Comparison of ENCODE assay signal across 21 cellular contexts in the genomic region with DNA sequence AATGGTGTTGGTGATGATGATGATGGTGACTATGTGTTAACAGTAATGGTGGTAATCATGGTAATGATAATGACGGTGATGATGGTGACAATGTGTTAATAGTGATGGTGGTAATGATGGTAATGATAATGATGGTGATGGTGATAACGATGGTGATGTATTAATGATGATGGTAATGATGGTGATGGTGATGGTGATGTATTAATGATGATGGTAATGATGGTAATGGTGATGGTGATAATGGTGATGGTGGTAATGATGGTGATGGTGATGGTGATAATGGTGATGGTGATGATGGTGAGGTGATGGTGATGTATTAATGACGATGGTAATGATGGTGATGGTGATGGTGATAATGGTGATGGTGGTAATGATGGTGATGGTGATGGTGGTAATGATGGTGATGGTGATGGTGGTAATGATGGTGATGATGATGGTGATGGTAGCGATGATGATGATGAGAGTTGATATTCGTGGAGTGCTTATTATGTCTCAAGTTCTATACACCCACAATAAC.
DNase-seq lines count a peak whose midpoint lies in the region; ATAC-seq, FAIRE-seq and TF ChIP-seq lines count a peak whose summit lies in the region.
"Had no signal": no experiment of that assay in that cellular context is flagged by ENCODE, and none has a peak within 500 bp of the region (broad histone marks: within the 10 kb centered on the region; RNA-seq: fewer than 3 reads in every experiment).

No MANE protein-coding gene starts in this region.

- no peak overlapping the region for H3K23ac ChIP-seq in mesenchymal stem cell (ENCODE audit: low read length in 2 of 2)

- no peaks in the 10 kb centered on the region for H3K36me3 Mint-ChIP-seq in astrocyte (ENCODE audit: low read depth, unreplicated experiment)
- H3K36me3 Mint-ChIP-seq in activated T-helper 17 cell treated with anti-CD3 and anti-CD28 coated beads, Interleukin-2, amount 50 U/mL, for 72 hours (ENCODE audit: low read depth) = no peaks in the 10 kb centered on the region

- no peak for ATAC-seq in HepG2
- ATAC-seq in right lobe of liver = no peak
- ATAC-seq in activated T-helper 17 cell treated with anti-CD3 and anti-CD28 coated beads, Interleukin-2, amount 50 U/mL, for 72 hours (replicated peaks) = no peak

- no peaks in the 10 kb centered on the region for H3K27me3 Mint-ChIP-seq in astrocyte (ENCODE audit: low read depth, unreplicated experiment)
- H3K27me3 Mint-ChIP-seq in activated T-helper 17 cell treated with anti-CD3 and anti-CD28 coated beads, Interleukin-2, amount 50 U/mL, for 72 hours = peaks cover 5% of the 10 kb centered on the region
- H3K27me3 Mint-ChIP-seq: CD4-positive, alpha-beta T cell had no signal

- H3K4me2 ChIP-seq in HepG2 (ENCODE audit: low read depth, low read length) (no peak overlapping the region), astrocyte (ENCODE audit: low read length) (no peak overlapping the region), mesenchymal stem cell (ENCODE audit: low read length, poor library complexity, severe bottlenecking) (no peak overlapping the region)
- H3K4me2 ChIP-seq: KMS-11 had no signal

- FAIRE-seq in HepG2 (lab: Jason Lieb, UNC) (no peak), astrocyte (lab: Jason Lieb, UNC) (peak; percentile 95), RCC 7860 (lab: Jason Lieb, UNC) (no peak)
- FAIRE-seq: A549 had no signal

- TF ChIP-seq CTCF in HepG2 (CRISPR knock-in tag; IDR thresholded peaks at IDR 0.05) (no peak), right lobe of liver (IDR thresholded peaks at IDR 0.05) (no peak), astrocyte (IDR thresholded peaks at IDR 0.05; ENCODE audit: insufficient read depth, low read depth, low read length) (no peak)

- H2BK12ac ChIP-seq in mesenchymal stem cell (ENCODE audit: low read length in 2 of 2) = no peak overlapping the region

- BruUV-seq in HepG2 (replicated peaks; lab: Mats Ljungman, UMichigan) = no TSS peak

- H3K14ac ChIP-seq in mesenchymal stem cell (ENCODE audit: low read length in 2 of 2) = no peak overlapping the region

- H3K27ac Mint-ChIP-seq in astrocyte (ENCODE audit: unreplicated experiment) = no peak overlapping the region
- H3K27ac Mint-ChIP-seq in activated T-helper 17 cell treated with anti-CD3 and anti-CD28 coated beads, Interleukin-2, amount 50 U/mL, for 72 hours = no peak overlapping the region
- H3K27ac Mint-ChIP-seq: CD4-positive, alpha-beta T cell; HFFc6 had no signal

- TF ChIP-seq EP300 in HepG2 (IDR thresholded peaks at IDR 0.05; ENCODE audit: low read depth in 2 of 2, low read length in 2 of 2) = no peak
- TF ChIP-seq EP300 in HepG2 (CRISPR knock-in tag; IDR thresholded peaks at IDR 0.05; ENCODE audit: borderline replicate concordance) = no peak

- H4K8ac ChIP-seq in mesenchymal stem cell (ENCODE audit: low read length) = no peak overlapping the region

- H3K4me1 ChIP-seq in HepG2 (ENCODE audit: insufficient read depth, low read length) (peaks cover 9% of the 10 kb centered on the region), right lobe of liver (peaks cover 0 to 18% (median 6%) of the 10 kb centered on the region in 4 donors), astrocyte (ENCODE audit: insufficient read depth, low read length) (peaks cover 8% of the 10 kb centered on the region), mesenchymal stem cell (ENCODE audit: control insufficient read depth, insufficient read depth, low read depth, low read length) (peaks cover 5% of the 10 kb centered on the region)

- intact Hi-C loops in HepG2 (cut with micrococcal nuclease; ENCODE audit: unreplicated experiment) (loop anchor here (1.0 to 2.0 kb wide), 3 partner anchors 262 to 1234 kb away; no protein-coding TSS in a partner anchor), right lobe of liver (cut with DNase I) (no loop called here)

- DNase-seq in HepG2 (ENCODE audit: low spot score) (no peak), right lobe of liver (no peak), astrocyte (ENCODE audit: low read depth) (no peak), mesenchymal stem cell (no peak), RCC 7860 (ENCODE audit: low spot score) (no peak), OCI-M1 (lab: John Stamatoyannopoulos, UW) (no peak)
- DNase-seq: AML-193; Caco-2; CD4-positive, alpha-beta T cell; DMS153; DMS79; GDM1; GM23248; HCEC 1CT; HFFc6 had no signal

- H3K4me1 Mint-ChIP-seq in astrocyte (ENCODE audit: low read depth, unreplicated experiment) = no peaks in the 10 kb centered on the region
- no peaks in the 10 kb centered on the region for H3K4me1 Mint-ChIP-seq in activated T-helper 17 cell treated with anti-CD3 and anti-CD28 coated beads, Interleukin-2, amount 50 U/mL, for 72 hours

- H3K9ac ChIP-seq in HepG2 (ENCODE audit: insufficient read depth, low read depth, low read length) = no peak overlapping the region
- H3K9ac ChIP-seq in astrocyte (ENCODE audit: low read length) = no peak overlapping the region
- H3K9ac ChIP-seq in mesenchymal stem cell (ENCODE audit: low read length) = no peak overlapping the region
- H3K9ac ChIP-seq: GM23248, KMS-11 had no signal

- no peaks in the 10 kb centered on the region for H4K20me1 ChIP-seq in HepG2 (ENCODE audit: insufficient read depth, low read length)
- no peaks in the 10 kb centered on the region for H4K20me1 ChIP-seq in astrocyte (ENCODE audit: insufficient read depth, low read length)

- WGBS in HepG2 (ENCODE audit: low lambda C conversion rate) = 12% methylated on average over 5 of the region's 5 CpGs
- WGBS in right lobe of liver (ENCODE audit: insufficient coverage, low coverage, low lambda C conversion rate, missing lambda C conversion rate) = 40% methylated on average over 5 of the region's 5 CpGs
- 87% methylated on average over 3 of the region's 5 CpGs for WGBS in mesenchymal stem cell

- POLR2A ChIA-PET in HepG2 (lab: Yijun Ruan, JAX) = no interaction called here

- H3K36me3 ChIP-seq in HepG2 (replicated peaks in 1 of 2; ENCODE audit: control insufficient read depth in 1 of 2, insufficient read depth in 2 of 2, low read length in 2 of 2) (no peaks in the 10 kb centered on the region), right lobe of liver (no peaks in the 10 kb centered on the region), astrocyte (ENCODE audit: insufficient read depth, low read length) (no peaks in the 10 kb centered on the region), mesenchymal stem cell (ENCODE audit: control insufficient read depth in 1 of 2, insufficient read depth in 2 of 2, low read depth in 1 of 2, low read length in 2 of 2) (no peaks in the 10 kb centered on the region)

- no peaks in the 10 kb centered on the region for H3K79me1 ChIP-seq in mesenchymal stem cell (replicated peaks; ENCODE audit: low read length, poor library complexity, severe bottlenecking)

- no peak overlapping the region for H3K4me3 Mint-ChIP-seq in astrocyte (ENCODE audit: unreplicated experiment)
- no peak overlapping the region for H3K4me3 Mint-ChIP-seq in activated T-helper 17 cell treated with anti-CD3 and anti-CD28 coated beads, Interleukin-2, amount 50 U/mL, for 72 hours
- H3K4me3 Mint-ChIP-seq: CD4-positive, alpha-beta T cell; HFFc6 had no signal

- H2AFZ ChIP-seq in HepG2 (ENCODE audit: low read length) (no peak overlapping the region), astrocyte (ENCODE audit: low read depth, low read length) (no peak overlapping the region), mesenchymal stem cell (ENCODE audit: low read depth, low read length) (no peak overlapping the region)

- H3K27me3 ChIP-seq in HepG2 (ENCODE audit: control insufficient read depth in 1 of 2, insufficient read depth in 2 of 2, low read length in 2 of 2) = peaks cover 0 to 5% of the 10 kb centered on the region in 2 experiments; a peak in 2 of 5 replicates
- no peaks in the 10 kb centered on the region for H3K27me3 ChIP-seq in right lobe of liver
- H3K27me3 ChIP-seq in astrocyte (ENCODE audit: insufficient read depth, low read length) = no peaks in the 10 kb centered on the region
- no peaks in the 10 kb centered on the region for H3K27me3 ChIP-seq in mesenchymal stem cell (ENCODE audit: control insufficient read depth in 1 of 2, insufficient read depth in 1 of 2, low read length in 2 of 2)

- no peak overlapping the region for H2BK5ac ChIP-seq in mesenchymal stem cell (ENCODE audit: low read depth, low read length, poor library complexity, severe bottlenecking)

- no peak overlapping the region for H2BK120ac ChIP-seq in mesenchymal stem cell (ENCODE audit: low read depth, low read length)

- H4K91ac ChIP-seq in mesenchymal stem cell (ENCODE audit: low read length) = peak overlapping the region; percentile 20

- no peak overlapping the region for H2BK15ac ChIP-seq in mesenchymal stem cell (ENCODE audit: low read depth, poor library complexity, severe bottlenecking)

- H3K79me2 ChIP-seq in HepG2 (ENCODE audit: insufficient read depth, low read length) (no peaks in the 10 kb centered on the region), astrocyte (ENCODE audit: insufficient read depth, low read length) (no peaks in the 10 kb centered on the region)

- H3K4ac ChIP-seq in mesenchymal stem cell (ENCODE audit: low read depth in 1 of 2, low read length in 2 of 2) = no peak overlapping the region

- TF ChIP-seq POLR2A in HepG2 (IDR thresholded peaks at IDR 0.05; ENCODE audit: insufficient read depth in 1 of 2, low read depth in 2 of 2, low read length in 2 of 2) (no peak), right lobe of liver (IDR thresholded peaks at IDR 0.05) (no peak)

- H3K9me3 ChIP-seq in HepG2 (ENCODE audit: low read length) (no peaks in the 10 kb centered on the region), right lobe of liver (no peaks in the 10 kb centered on the region), astrocyte (ENCODE audit: insufficient read depth, low read depth, low read length) (no peaks in the 10 kb centered on the region), mesenchymal stem cell (ENCODE audit: control insufficient read depth, low read length) (peaks cover 11% of the 10 kb centered on the region)
- H3K9me3 ChIP-seq: A549, Caco-2 had no signal

- no peak for TF ChIP-seq RAD21 in HepG2 (CRISPR knock-in tag; IDR thresholded peaks at IDR 0.05)

- H3K27ac ChIP-seq in HepG2 (ENCODE audit: extremely low read length, insufficient read depth, low read length) = no peak overlapping the region
- H3K27ac ChIP-seq in right lobe of liver = no peak overlapping the region
- H3K27ac ChIP-seq in astrocyte (ENCODE audit: low read depth, low read length) = no peak overlapping the region
- no peak overlapping the region for H3K27ac ChIP-seq in mesenchymal stem cell (ENCODE audit: low read length, poor library complexity, severe bottlenecking)
- H3K27ac ChIP-seq: 22Rv1, A549, C4-2B, GM23248, HL-60, KMS-11 had no signal

- no peak overlapping the region for H2AK5ac ChIP-seq in mesenchymal stem cell (ENCODE audit: low read length, severe bottlenecking)

- in situ Hi-C loops in HepG2 (cut with HindIII; ENCODE audit: extremely low pct_ligation_motif_present, low pct_unique_long_range_greater_than_20kb) = loop anchor here (5.0 kb wide), 1 partner anchor 264 kb away; no protein-coding TSS in a partner anchor

- no peak overlapping the region for H3K4me3 ChIP-seq in HepG2 (replicated peaks in 1 of 3; ENCODE audit: insufficient read depth in 1 of 3, low read depth in 2 of 3, low read length in 3 of 3)
- no peak overlapping the region for H3K4me3 ChIP-seq in right lobe of liver
- H3K4me3 ChIP-seq in astrocyte (ENCODE audit: insufficient read depth, low read depth, low read length) = no peak overlapping the region
- H3K4me3 ChIP-seq in mesenchymal stem cell (ENCODE audit: insufficient read depth in 1 of 2, low read depth in 1 of 2, low read length in 2 of 2) = no peak overlapping the region
- H3K4me3 ChIP-seq: A549, GM23248 had no signal

- peaks cover 5% of the 10 kb centered on the region for H3K9me3 Mint-ChIP-seq in astrocyte (ENCODE audit: unreplicated experiment)
- H3K9me3 Mint-ChIP-seq in activated T-helper 17 cell treated with anti-CD3 and anti-CD28 coated beads, Interleukin-2, amount 50 U/mL, for 72 hours = no peaks in the 10 kb centered on the region
- H3K9me3 Mint-ChIP-seq: CD4-positive, alpha-beta T cell had no signal

- no peak overlapping the region for H3K18ac ChIP-seq in mesenchymal stem cell (ENCODE audit: low read depth in 1 of 2, low read length in 2 of 2)

- CTCF ChIA-PET in HepG2 (lab: Yijun Ruan, JAX; ENCODE audit: low intra/inter-chr PET ratio, low total read pairs) = no interaction called here
